20 cellular contexts compared by ENCODE assay signal in the genomic region with DNA sequence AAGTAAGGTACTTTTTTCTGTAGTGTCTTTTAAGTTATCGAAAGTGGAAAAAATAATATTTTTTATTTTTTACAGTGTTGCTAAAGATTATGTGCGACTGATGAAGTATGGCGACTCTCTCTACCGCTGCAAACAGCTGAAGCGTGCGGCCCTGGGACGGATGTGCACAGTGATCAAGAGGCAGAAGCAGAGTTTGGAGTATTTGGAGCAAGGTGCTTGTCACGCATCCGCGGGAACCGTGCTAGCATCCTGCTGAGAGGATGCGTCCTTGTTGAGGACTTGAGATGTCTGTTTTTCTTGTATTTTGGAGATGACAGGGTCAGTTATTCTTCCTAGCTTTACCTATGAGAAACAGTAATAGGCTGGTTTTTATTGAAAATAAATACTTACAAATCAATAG. TPM values are rescaled to one million over a fixed set of nuclear protein-coding genes. Genes with fewer than 3 reads are reported as not detected.
A peak's percentile ranks its signal among the peaks of the same experiment; 100 is the strongest.
DNase-seq lines count a peak whose midpoint lies in the region; ATAC-seq and TF ChIP-seq lines count a peak whose summit lies in the region.
"Had no signal": no experiment of that assay in that cellular context is flagged by ENCODE, and none has a peak within 500 bp of the region (broad histone marks: within the 10 kb centered on the region; RNA-seq: fewer than 3 reads in every experiment).

No MANE protein-coding gene starts in this region.

- no peaks in the 10 kb centered on the region for H3K27me3 Mint-ChIP-seq in T-helper 17 cell
- H3K27me3 Mint-ChIP-seq: B cell had no signal

- H3K27ac Mint-ChIP-seq in T-helper 17 cell: peak overlapping the region; percentile 56
- H3K27ac Mint-ChIP-seq: B cell; CD8-positive, alpha-beta T cell had no signal

- no peak overlapping the region for H3K27ac ChIP-seq in coronary artery
- H3K27ac ChIP-seq: BLaER1 treated with 17β-estradiol and CSF1 and Interleukin-3, amounts not matched to agents 10 nM and 100 nM had no signal

- H3K36me3 Mint-ChIP-seq in T-helper 17 cell (ENCODE audit: low read depth): peaks cover 15% of the 10 kb centered on the region

- no peak overlapping the region for H3K4me3 Mint-ChIP-seq in T-helper 17 cell
- H3K4me3 Mint-ChIP-seq: B cell; CD8-positive, alpha-beta T cell had no signal

- H3K4me1 Mint-ChIP-seq in T-helper 17 cell: peaks cover 6% of the 10 kb centered on the region
- H3K4me1 Mint-ChIP-seq: H9 had no signal

- no peaks in the 10 kb centered on the region for H3K9me3 ChIP-seq in T-helper 17 cell (ENCODE audit: control insufficient read depth, low read length, poor library complexity, severe bottlenecking)

- peak; percentile 53 for DNase-seq in activated effector memory CD4-positive, alpha-beta T cell treated with anti-CD3 and anti-CD28 coated beads, Interleukin-2, amount 50 U/mL, for 16 hours
- no peak for DNase-seq in activated effector memory CD4-positive, alpha-beta T cell treated with Interleukin-2 at 50 U/mL for 16 hours
- DNase-seq in T-helper 17 cell: no peak
- peak; percentile 67 for DNase-seq in coronary artery (ENCODE audit: low spot score)
- no peak for DNase-seq in D341Med (ENCODE audit: low spot score)
- DNase-seq: Calu3; CD8-positive, alpha-beta T cell; DMS 273 treated with DMSO at 0.1 percent for 48 hours; DMS53; DND-41; EL; H9 had no signal

- ATAC-seq in T-helper 17 cell (no peak), HG03175 (IDR thresholded peaks at IDR 0.05; ENCODE audit: unreplicated experiment) (no peak)
- ATAC-seq: CD8-positive, alpha-beta T cell; GM12878 had no signal

- no peak for TF ChIP-seq CTCF in coronary artery (IDR thresholded peaks at IDR 0.05)

- no peak overlapping the region for H3K4me3 ChIP-seq in coronary artery
- H3K4me3 ChIP-seq: BLaER1 treated with 17β-estradiol and CSF1 and Interleukin-3, amounts not matched to agents 10 nM and 100 nM; GM12878 had no signal

RNA-seq across cellular contexts. Expression of a gene that starts 7.8 kb away (rescaled TPM):
- total RNA-seq in T-helper 17 cell: 10 to 100 TPM; 44.4 to 52.7 TPM

RNA-seq across cellular contexts. Expression of a gene that starts 29.6 kb away (rescaled TPM):
- total RNA-seq in T-helper 17 cell: not detected
- total RNA-seq: A172; B cell; Calu3; CD8-positive, alpha-beta T cell; G401; GM12878; H1; H9; HT-29 had no signal

RNA-seq across cellular contexts. Expression of a gene that starts 52.9 kb away (rescaled TPM):
- total RNA-seq in T-helper 17 cell: 100 to 1,000 TPM; 116 to 134 TPM

Comparison
In these comparisons a context has a peak if more than half of its experiments do, and no peak if none do; other contexts are left out.
1. DNase-seq: peak in activated effector memory CD4-positive, alpha-beta T cell treated with anti-CD3 and anti-CD28 coated beads, Interleukin-2, amount 50 U/mL, for 16 hours (single experiment) and coronary artery (single experiment); none in activated effector memory CD4-positive, alpha-beta T cell treated with Interleukin-2 at 50 U/mL for 16 hours (single experiment), T-helper 17 cell (0 of 3) and D341Med (single experiment).